ENCODE assay signal across 8 cellular contexts in genomic region chr1:204828352-204828850, GRCh38. TPM values are rescaled to one million over a fixed set of nuclear protein-coding genes. Genes with fewer than 3 reads are reported as not detected.
DNase-seq lines count a peak whose midpoint lies in the region; ATAC-seq and TF ChIP-seq lines count a peak whose summit lies in the region.

No MANE protein-coding gene starts in this region.

- TF ChIP-seq CTCF in NB4 (IDR thresholded peaks at IDR 0.05; ENCODE audit: low read depth, low read length): no peak
- no peak for TF ChIP-seq CTCF in epithelial cell of esophagus (IDR thresholded peaks at IDR 0.05; ENCODE audit: insufficient read depth, low read depth, low read length, missing control alignments)
- TF ChIP-seq CTCF in mesothelial cell of epicardium (IDR thresholded peaks at IDR 0.05; ENCODE audit: unreplicated experiment): no peak

- no peaks in the 10 kb centered on the region for H3K9me3 Mint-ChIP-seq in activated CD4-positive, alpha-beta T cell treated with anti-CD3 and anti-CD28 coated beads, Interleukin-2, amount 10 ng/mL, durations not matched to agents 24 days and 14 days
- no peaks in the 10 kb centered on the region for H3K9me3 Mint-ChIP-seq in mesothelial cell of epicardium

- peak overlapping the region; percentile 70 for H3K4me3 Mint-ChIP-seq in activated CD4-positive, alpha-beta T cell treated with anti-CD3 and anti-CD28 coated beads, Interleukin-2, amount 10 ng/mL, durations not matched to agents 24 days and 14 days
- H3K4me3 Mint-ChIP-seq in mesothelial cell of epicardium: no peak overlapping the region

- H3K27ac Mint-ChIP-seq in activated CD4-positive, alpha-beta T cell treated with anti-CD3 and anti-CD28 coated beads, Interleukin-2, amount 10 ng/mL, durations not matched to agents 24 days and 14 days: no peak overlapping the region
- no peak overlapping the region for H3K27ac Mint-ChIP-seq in mesothelial cell of epicardium

- intact Hi-C loops in activated CD4-positive, alpha-beta T cell treated with anti-CD3 and anti-CD28 coated beads, Interleukin-2, amount 10 ng/mL, durations not matched to agents 24 days and 14 days (cut with micrococcal nuclease): loop anchor here (5.0 kb wide), 1 partner anchor 114 kb away; no protein-coding TSS in a partner anchor

- ATAC-seq in HG03196 (IDR thresholded peaks at IDR 0.05; ENCODE audit: unreplicated experiment): no peak
- no peak for ATAC-seq in GM19328 (IDR thresholded peaks at IDR 0.05; ENCODE audit: unreplicated experiment)

- peak; percentile 61 for DNase-seq in Caki2 (ENCODE audit: low read depth)
- peak; percentile 6 for DNase-seq in NB4 (ENCODE audit: low read depth)
- DNase-seq in activated CD4-positive, alpha-beta T cell treated with anti-CD3 and anti-CD28 coated beads, Interleukin-2, amount 10 ng/mL, durations not matched to agents 24 days and 14 days: peak; percentile 80
- peak; percentile 29 for DNase-seq in epithelial cell of esophagus (ENCODE audit: low read depth)
- peak; percentile 48 to 73 for DNase-seq in mesothelial cell of epicardium (ENCODE audit: low spot score in 2 of 2, unreplicated experiment in 2 of 2)
- peak; percentile 5 to 40 for DNase-seq in stimulated activated CD8-positive, alpha-beta memory T cell treated with anti-CD3 and anti-CD28 coated beads, Interleukin-7, amount 100 ng/mL, for 48 hours (ENCODE audit: extremely low read depth in 1 of 2, low read depth in 1 of 2)

- in situ Hi-C loops in Caki2 (cut with HindIII; ENCODE audit: low pct_unique_long_range_greater_than_20kb, low sequenced_read_pairs): no loop called here

- TF ChIP-seq POLR2A in NB4 (IDR thresholded peaks at IDR 0.05; ENCODE audit: extremely low read depth, insufficient read length): no peak

- H3K4me1 Mint-ChIP-seq in activated CD4-positive, alpha-beta T cell treated with anti-CD3 and anti-CD28 coated beads, Interleukin-2, amount 10 ng/mL, durations not matched to agents 24 days and 14 days: peaks cover 6% of the 10 kb centered on the region
- no peaks in the 10 kb centered on the region for H3K4me1 Mint-ChIP-seq in mesothelial cell of epicardium

- H3K36me3 Mint-ChIP-seq in activated CD4-positive, alpha-beta T cell treated with anti-CD3 and anti-CD28 coated beads, Interleukin-2, amount 10 ng/mL, durations not matched to agents 24 days and 14 days (ENCODE audit: low read depth): no peaks in the 10 kb centered on the region
- no peaks in the 10 kb centered on the region for H3K36me3 Mint-ChIP-seq in mesothelial cell of epicardium

- H3K4me3 ChIP-seq in NB4 (ENCODE audit: low read depth, low read length) (no peak overlapping the region), epithelial cell of esophagus (ENCODE audit: low read length) (no peak overlapping the region)

- peaks cover 60% of the 10 kb centered on the region for H3K27me3 Mint-ChIP-seq in activated CD4-positive, alpha-beta T cell treated with anti-CD3 and anti-CD28 coated beads, Interleukin-2, amount 10 ng/mL, durations not matched to agents 24 days and 14 days
- H3K27me3 Mint-ChIP-seq in mesothelial cell of epicardium (ENCODE audit: low read depth): peaks cover 95% of the 10 kb centered on the region

RNA-seq across cellular contexts. Expression of gene NFASC, which starts 42.3 kb away (rescaled TPM):
- not detected in 2 replicates for total RNA-seq in Caki2 (2014; rRNA removed; shearing (Covaris generic); ENCODE audit: low replicate concordance)
- total RNA-seq in activated CD4-positive, alpha-beta T cell treated with anti-CD3 and anti-CD28 coated beads, Interleukin-2, amount 10 ng/mL, durations not matched to agents 24 days and 14 days: 0.17 and 0.21 TPM in 2 replicates
- 0.35 to 0.72 TPM (median 0.72 TPM) in 3 replicates for total RNA-seq in mesothelial cell of epicardium

Comparison
In these comparisons a context has a peak if more than half of its experiments do, and no peak if none do; other contexts are left out.
1. DNase-seq: peak in every context shown above with its lines; median percentile 80 in activated CD4-positive, alpha-beta T cell treated with anti-CD3 and anti-CD28 coated beads, Interleukin-2, amount 10 ng/mL, durations not matched to agents 24 days and 14 days; 61 in Caki2; 60 in mesothelial cell of epicardium; 29 in epithelial cell of esophagus; 22 in stimulated activated CD8-positive, alpha-beta memory T cell treated with anti-CD3 and anti-CD28 coated beads, Interleukin-7, amount 100 ng/mL, for 48 hours; 6 in NB4.